Comparison of ENCODE assay signal across 1 cellular context in the genomic region with DNA sequence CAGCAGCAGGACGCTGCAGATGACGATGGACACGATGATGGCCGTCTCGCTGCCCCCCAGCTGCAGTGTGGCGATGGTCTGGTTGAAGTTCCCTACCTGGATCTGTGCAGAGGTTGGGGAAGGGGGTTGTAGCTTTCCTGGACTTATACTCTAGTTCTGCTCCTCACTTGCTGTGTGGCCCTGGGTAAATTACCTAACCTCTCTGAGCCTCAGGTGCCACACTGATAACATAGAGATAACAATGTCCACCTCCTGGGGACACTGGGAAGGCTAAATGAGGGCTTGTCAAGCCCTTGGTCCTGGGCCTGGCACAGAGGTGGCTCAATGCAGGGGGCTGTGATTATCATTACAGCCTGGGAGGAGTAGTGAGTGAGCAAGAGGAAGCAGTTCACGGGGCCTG.
TF ChIP-seq lines count a peak whose summit lies in the region.

No MANE protein-coding gene starts in this region.

TF ChIP-seq in A549, 52 proteins besides CTCF, POLR2A, EP300 and RAD21 (continued from another document):
- TF ChIP-seq, protein P1, sequence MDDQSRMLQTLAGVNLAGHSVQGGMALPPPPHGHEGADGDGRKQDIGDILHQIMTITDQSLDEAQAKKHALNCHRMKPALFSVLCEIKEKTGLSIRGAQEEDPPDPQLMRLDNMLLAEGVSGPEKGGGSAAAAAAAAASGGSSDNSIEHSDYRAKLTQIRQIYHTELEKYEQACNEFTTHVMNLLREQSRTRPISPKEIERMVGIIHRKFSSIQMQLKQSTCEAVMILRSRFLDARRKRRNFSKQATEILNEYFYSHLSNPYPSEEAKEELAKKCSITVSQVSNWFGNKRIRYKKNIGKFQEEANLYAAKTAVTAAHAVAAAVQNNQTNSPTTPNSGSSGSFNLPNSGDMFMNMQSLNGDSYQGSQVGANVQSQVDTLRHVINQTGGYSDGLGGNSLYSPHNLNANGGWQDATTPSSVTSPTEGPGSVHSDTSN (IDR thresholded peaks at IDR 0.05), result no peak
